8 cellular contexts compared by ENCODE assay signal in the genomic region with DNA sequence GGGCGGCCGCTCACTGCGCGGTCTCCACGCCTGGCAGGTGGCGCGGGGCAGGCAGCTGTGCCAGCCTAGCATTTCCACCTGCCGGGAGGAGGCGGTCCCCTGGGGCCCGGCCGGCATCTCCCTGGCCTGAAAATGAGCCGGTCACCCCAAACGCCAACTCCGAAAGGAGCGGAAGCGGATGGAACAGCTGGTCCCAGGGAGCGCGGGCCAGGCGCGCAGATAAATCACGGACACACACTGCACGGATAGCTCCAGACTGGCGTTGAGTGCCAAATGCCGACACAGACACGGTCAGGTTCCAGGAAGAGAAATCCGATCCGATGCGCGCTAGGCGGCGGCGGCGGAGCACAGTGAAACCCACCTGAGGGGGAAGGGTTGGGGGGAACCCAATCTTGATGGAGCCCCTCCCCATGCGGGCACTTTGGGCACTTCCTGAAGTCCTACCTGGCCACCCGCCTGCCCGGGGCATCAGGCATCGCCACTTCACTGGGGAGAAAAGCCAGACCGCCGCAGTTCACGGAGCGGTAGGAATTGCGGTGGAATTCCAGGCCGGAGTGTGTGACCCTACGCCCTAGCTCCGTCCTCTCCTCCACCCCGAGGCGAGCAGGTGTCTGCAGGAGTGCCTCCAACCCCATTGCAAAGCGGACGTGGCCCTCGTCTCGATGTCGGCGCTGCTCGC. TPM values are rescaled to one million over a fixed set of nuclear protein-coding genes. Genes with fewer than 3 reads are reported as not detected.
A peak's percentile ranks its signal among the peaks of the same experiment; 100 is the strongest.
DNase-seq lines count a peak whose midpoint lies in the region; ATAC-seq and TF ChIP-seq lines count a peak whose summit lies in the region.

No MANE protein-coding gene starts in this region.

- peak overlapping the region; percentile 56 for H3K4me3 ChIP-seq in HUES6 (ENCODE audit: low read depth, low read length)
- peak overlapping the region; percentile 67 for H3K4me3 ChIP-seq in adipocyte (ENCODE audit: low read length)
- peak overlapping the region in 7 of 8 donors; percentile 9 to 61 (median 26) for H3K4me3 ChIP-seq in spleen

- H3K27me3 ChIP-seq in HUES6 (ENCODE audit: control insufficient read depth, insufficient read depth, low read length) (peaks cover 85% of the 10 kb centered on the region), adipocyte (replicated peaks; ENCODE audit: control insufficient read depth, insufficient read depth, low read length) (peaks cover 51% of the 10 kb centered on the region), spleen (replicated peaks in 1 of 7) (peaks cover 13 to 65% (median 34%) of the 10 kb centered on the region in 7 donors)

- H3K9me3 ChIP-seq in HUES6 (ENCODE audit: control insufficient read depth, insufficient read depth, low read depth, low read length) (no peaks in the 10 kb centered on the region), adipocyte (ENCODE audit: control insufficient read depth, low read length) (no peaks in the 10 kb centered on the region), spleen (no peaks in the 10 kb centered on the region)

- no peak overlapping the region for H3K9ac ChIP-seq in HUES6 (ENCODE audit: low read length)
- no peak overlapping the region for H3K9ac ChIP-seq in adipocyte (ENCODE audit: low read length)

- peak; percentile 47 for DNase-seq in adipocyte (ENCODE audit: low read depth)
- DNase-seq in iPS-NIHi11 (ENCODE audit: low spot score), result peak; percentile 63
- DNase-seq in spleen, result no peak
- DNase-seq in natural killer cell, result no peak
- no peak for DNase-seq in HuH-7.5 (ENCODE audit: low spot score)
- DNase-seq in activated T-cell treated with anti-CD3 and anti-CD28 coated beads, Interleukin-2, amount 50 U/mL, for 1 hour, result no peak
- no peak for DNase-seq in GF-D8 (lab: John Stamatoyannopoulos, UW)

- H3K36me3 ChIP-seq in HUES6 (ENCODE audit: control insufficient read depth, insufficient read depth, low read length) (no peaks in the 10 kb centered on the region), adipocyte (ENCODE audit: control insufficient read depth, insufficient read depth, low read length, severe bottlenecking) (no peaks in the 10 kb centered on the region), spleen (no peaks in the 10 kb centered on the region)

- TF ChIP-seq POLR2A in spleen (IDR thresholded peaks at IDR 0.05), result no peak

- intact Hi-C loops in spleen (cut with DNase I; ENCODE audit: low total_unique reads), result no loop called here
- intact Hi-C loops in natural killer cell (cut with micrococcal nuclease), result no loop called here

- no peak overlapping the region for H3K4me3 Mint-ChIP-seq in natural killer cell

- H3K27me3 Mint-ChIP-seq in natural killer cell (ENCODE audit: low read depth in 2 of 2), result peaks cover 23 to 32% of the 10 kb centered on the region in 2 donors

- H3K27ac ChIP-seq in HUES6 (ENCODE audit: low read depth, low read length) (no peak overlapping the region), spleen (no peak overlapping the region)

- H3K27ac Mint-ChIP-seq in natural killer cell, result no peak overlapping the region

- no peaks in the 10 kb centered on the region for H3K4me1 Mint-ChIP-seq in natural killer cell

- ATAC-seq in natural killer cell, result no peak

- TF ChIP-seq CTCF in spleen (IDR thresholded peaks at IDR 0.05 in 8 of 11, conservative IDR thresholded peaks at IDR 0.05 in 3 of 11), result no peak
- no peak for TF ChIP-seq CTCF in natural killer cell (IDR thresholded peaks at IDR 0.05)

- H3K36me3 Mint-ChIP-seq in natural killer cell, result no peaks in the 10 kb centered on the region

- WGBS in spleen, 5 donors, result 7 to 9% (median 8%) methylated on average over 29 to 54 of the region's 54 CpGs

- H3K4me1 ChIP-seq in HUES6 (ENCODE audit: control insufficient read depth, insufficient read depth, low read length) (peaks cover 6% of the 10 kb centered on the region; the same call in 1 of the 2 replicates), adipocyte (ENCODE audit: control insufficient read depth, insufficient read depth, low read length) (peaks cover 9% of the 10 kb centered on the region), spleen (peaks cover 9 to 21% (median 18%) of the 10 kb centered on the region in 6 donors)

- H3K9me3 Mint-ChIP-seq in natural killer cell, result no peaks in the 10 kb centered on the region

RNA-seq across cellular contexts. Expression of gene PLEKHD1, which starts 0.6 kb away (rescaled TPM):
- total RNA-seq in spleen (under 1 TPM in 6 of 7 donors, not detected in 1; 0.07 to 0.46 (median 0.22) TPM), natural killer cell (1 to 10 TPM in 1 of 3 donors, under 1 TPM in 2; 0.78 to 1.0 (median 0.93) TPM)
- polyA plus RNA-seq in spleen, result under 1 TPM; 0.06 to 0.17 (median 0.09) TPM

Comparison
In these comparisons a context has a peak if more than half of its experiments do, and no peak if none do; other contexts are left out.
1. DNase-seq: peak in adipocyte (single experiment) and iPS-NIHi11 (single experiment); none in spleen (single experiment), natural killer cell (single experiment), HuH-7.5 (single experiment), activated T-cell treated with anti-CD3 and anti-CD28 coated beads, Interleukin-2, amount 50 U/mL, for 1 hour (single experiment) and GF-D8 (single experiment).
2. Peak in every context shown above with its lines, with median percentiles within 50 percentile points of each other: H3K4me3 ChIP-seq.